Comparison of ENCODE assay signal across 21 cellular contexts in genomic region chr16:67215690-67216089, GRCh38. TPM values are rescaled to one million over a fixed set of nuclear protein-coding genes. Genes with fewer than 3 reads are reported as not detected.
A peak's percentile ranks its signal among the peaks of the same experiment; 100 is the strongest.
DNase-seq lines count a peak whose midpoint lies in the region; ATAC-seq, FAIRE-seq and TF ChIP-seq lines count a peak whose summit lies in the region.
"Had no signal": no experiment of that assay in that cellular context is flagged by ENCODE, and none has a peak within 500 bp of the region (broad histone marks: within the 10 kb centered on the region; RNA-seq: fewer than 3 reads in every experiment).

No MANE protein-coding gene starts in this region.

- TF ChIP-seq CTCF in HCT116 (IDR thresholded peaks at IDR 0.05 in 2 of 3, conservative IDR thresholded peaks at IDR 0.05 in 1 of 3; ENCODE audit: borderline replicate concordance in 1 of 3, insufficient read depth in 1 of 3, low read depth in 2 of 3, low read length in 2 of 3) (no peak), K562 (IDR thresholded peaks at IDR 0.05 in 2 of 3, conservative IDR thresholded peaks at IDR 0.05 in 1 of 3; ENCODE audit: insufficient read depth in 2 of 3, low read depth in 1 of 3, low read length in 3 of 3) (no peak)

- H3K79me2 ChIP-seq in HCT116 (ENCODE audit: insufficient read depth, low read length): no peaks in the 10 kb centered on the region
- H3K79me2 ChIP-seq in K562 (ENCODE audit: control insufficient read depth, insufficient read depth, low read length): no peaks in the 10 kb centered on the region
- H3K79me2 ChIP-seq in mesendoderm (ENCODE audit: control insufficient read depth, insufficient read depth, low read length): no peaks in the 10 kb centered on the region

- BruUV-seq in HCT116 (replicated peaks; lab: Mats Ljungman, UMichigan) (no TSS peak), K562 (replicated peaks; lab: Mats Ljungman, UMichigan) (no TSS peak)

- POLR2A ChIA-PET in HCT116 (lab: Charles Lee): no interaction called here
- POLR2A ChIA-PET in K562 (lab: Yijun Ruan, JAX): interaction anchor here (0.7 to 2.4 kb wide), 2 partner anchors 10 to 11 kb away, joined by 3 to 9 read pairs; partner anchors contain the start of gene TMEM208

- H3K9ac ChIP-seq in HCT116 (ENCODE audit: low read length): no peak overlapping the region
- H3K9ac ChIP-seq in K562 (ENCODE audit: insufficient read depth in 1 of 2, low read depth in 2 of 2, low read length in 2 of 2): peak overlapping the region in 1 of 2 experiments; percentile 75; a peak in 1 of 4 replicates
- no peak overlapping the region for H3K9ac ChIP-seq in mesendoderm (ENCODE audit: low read length)
- H3K9ac ChIP-seq: SK-N-SH had no signal

- H3K23ac ChIP-seq in mesendoderm (ENCODE audit: low read length): no peak overlapping the region

- H2BK5ac ChIP-seq in mesendoderm (ENCODE audit: low read length): no peak overlapping the region

- peaks cover 16% of the 10 kb centered on the region for H3K4me1 Mint-ChIP-seq in T-helper 1 cell treated with Interleukin-12 subunit alpha and Interleukin-12 subunit beta and Interleukin-4 antibody, amounts not matched to agents 30 μg/mL and 1 μg/mL, for 36 hours (ENCODE audit: low read depth)

- no peak for TF ChIP-seq EP300 in K562 (IDR thresholded peaks at IDR 0.05; ENCODE audit: low read length)

- H3K4me3 ChIP-seq in HCT116 (replicated peaks in 1 of 2; ENCODE audit: low read depth in 1 of 2, low read length in 2 of 2) (no peak overlapping the region), K562 (no peak overlapping the region), mesendoderm (ENCODE audit: low read length) (no peak overlapping the region)

- H3K9me1 ChIP-seq in K562 (ENCODE audit: control insufficient read depth, insufficient read depth, low read length): no peaks in the 10 kb centered on the region

- TF ChIP-seq POLR2A in HCT116 (IDR thresholded peaks at IDR 0.05; ENCODE audit: borderline replicate concordance, extremely low read depth, insufficient read depth, insufficient read length) (no peak), K562 (conservative IDR thresholded peaks at IDR 0.05) (no peak)

- DNase-seq in T-helper 1 cell (no peak), HCT116 (ENCODE audit: low read depth, low spot score) (no peak), K562 (ENCODE audit: extremely low read depth in 1 of 4, low spot score in 3 of 4) (peak in 1 of 4 experiments; percentile 45), mesendoderm (peak; percentile 35)
- DNase-seq: BE2C; Calu3; CD4-positive, alpha-beta T cell; Karpas-422; NCI-H1105 treated with DMSO at 0.1 percent for 48 hours; NCI-H187 treated with DMSO at 0.1 percent for 48 hours; NCI-H2171; NCI-H446 treated with DMSO at 0.1 percent for 48 hours; OCI-M1; SK-N-SH had no signal

- no peaks in the 10 kb centered on the region for H3K9me2 ChIP-seq in HCT116 (ENCODE audit: insufficient read depth)
- H3K9me2 ChIP-seq: SK-N-SH had no signal

- H4K20me1 ChIP-seq in HCT116 (ENCODE audit: insufficient read depth) (no peaks in the 10 kb centered on the region), K562 (replicated peaks; ENCODE audit: control insufficient read depth, insufficient read depth, low read length) (no peaks in the 10 kb centered on the region)

- no peak overlapping the region for H3K27ac ChIP-seq in HCT116 (ENCODE audit: low read depth, low read length)
- H3K27ac ChIP-seq in K562 (ENCODE audit: extremely low read depth, low read depth, low read length): no peak overlapping the region
- no peak overlapping the region for H3K27ac ChIP-seq in mesendoderm (ENCODE audit: low read depth, low read length)
- H3K27ac ChIP-seq: 22Rv1 had no signal

- H2AFZ ChIP-seq in HCT116 (ENCODE audit: low read depth, low read length, poor library complexity, severe bottlenecking) (no peak overlapping the region), K562 (ENCODE audit: low read depth, low read length) (0 out of 2 replicates have a peak overlapping the region, but pooled peaks have one; percentile 26)

- peak overlapping the region; percentile 26 for H3K27ac Mint-ChIP-seq in T-helper 1 cell treated with Interleukin-12 subunit alpha and Interleukin-12 subunit beta and Interleukin-4 antibody, amounts not matched to agents 30 μg/mL and 1 μg/mL, for 36 hours
- H3K27ac Mint-ChIP-seq: CD4-positive, alpha-beta T cell had no signal

- H4K8ac ChIP-seq in mesendoderm (ENCODE audit: low read depth, low read length): no peak overlapping the region

- H3K27me3 Mint-ChIP-seq in T-helper 1 cell treated with Interleukin-12 subunit alpha and Interleukin-12 subunit beta and Interleukin-4 antibody, amounts not matched to agents 30 μg/mL and 1 μg/mL, for 36 hours (ENCODE audit: low read depth): no peaks in the 10 kb centered on the region
- H3K27me3 Mint-ChIP-seq: CD4-positive, alpha-beta T cell had no signal

- no peak overlapping the region for H3K4me3 Mint-ChIP-seq in T-helper 1 cell treated with Interleukin-12 subunit alpha and Interleukin-12 subunit beta and Interleukin-4 antibody, amounts not matched to agents 30 μg/mL and 1 μg/mL, for 36 hours
- H3K4me3 Mint-ChIP-seq: CD4-positive, alpha-beta T cell had no signal

- no peak overlapping the region for H2AK5ac ChIP-seq in mesendoderm (ENCODE audit: low read length)

- no peak for TF ChIP-seq RAD21 in HCT116 (IDR thresholded peaks at IDR 0.05; ENCODE audit: low read depth)
- no peak for TF ChIP-seq RAD21 in K562 (CRISPR knock-in tag; conservative IDR thresholded peaks at IDR 0.05 in 1 of 2, IDR thresholded peaks at IDR 0.05 in 1 of 2)

- H2BK15ac ChIP-seq in mesendoderm (replicated peaks; ENCODE audit: low read depth): no peak overlapping the region

- H3K56ac ChIP-seq in mesendoderm (ENCODE audit: low read length): no peak overlapping the region

- CTCF ChIA-PET in HCT116 (lab: Charles Lee): interaction anchor here (1.3 kb wide), 1 partner anchor 17 kb away, joined by 3 read pairs; the partner anchor contains the start of gene ELMO3
- CTCF ChIA-PET in K562 (lab: Yijun Ruan, JAX; ENCODE audit: low intra/inter-chr PET ratio): no interaction called here

- H3K9me3 ChIP-seq in HCT116 (ENCODE audit: control insufficient read depth in 1 of 2, insufficient read depth in 1 of 2, low read depth in 1 of 2, low read length in 2 of 2): no peaks in the 10 kb centered on the region
- H3K9me3 ChIP-seq in K562 (replicated peaks; ENCODE audit: control insufficient read depth, insufficient read depth, low read depth, low read length): no peaks in the 10 kb centered on the region
- H3K9me3 ChIP-seq: BE2C, SK-N-SH had no signal

- no peak overlapping the region for H3K18ac ChIP-seq in mesendoderm (ENCODE audit: low read length)

- H3K27me3 ChIP-seq in HCT116 (ENCODE audit: insufficient read depth, low read length) (no peaks in the 10 kb centered on the region), K562 (ENCODE audit: control insufficient read depth in 2 of 2, insufficient read depth in 2 of 2, low read length in 2 of 2) (no peaks in the 10 kb centered on the region), mesendoderm (ENCODE audit: insufficient read depth, low read length, poor library complexity) (no peaks in the 10 kb centered on the region)
- H3K27me3 ChIP-seq: BE2C had no signal

- H3K4ac ChIP-seq in mesendoderm (ENCODE audit: low read depth, low read length): no peak overlapping the region

- H3K9me3 Mint-ChIP-seq in T-helper 1 cell treated with Interleukin-12 subunit alpha and Interleukin-12 subunit beta and Interleukin-4 antibody, amounts not matched to agents 30 μg/mL and 1 μg/mL, for 36 hours: no peaks in the 10 kb centered on the region
- H3K9me3 Mint-ChIP-seq: CD4-positive, alpha-beta T cell had no signal

- WGBS in K562 (ENCODE audit: insufficient coverage, low coverage, missing lambda C conversion rate): 62% methylated on average over 5 of the region's 5 CpGs
- WGBS in mesendoderm (ENCODE audit: extremely low coverage, insufficient coverage, low lambda C conversion rate): no CpG with 5 or more reads among the region's 5 CpGs

- ATAC-seq in HCT116 (peak; percentile 41; the same call in 1 of the 2 replicates), K562 (no peak), HG02642 (IDR thresholded peaks at IDR 0.05; ENCODE audit: poor library complexity, unreplicated experiment) (no peak), GM21737 (IDR thresholded peaks at IDR 0.05; ENCODE audit: unreplicated experiment) (no peak), GM19324 (IDR thresholded peaks at IDR 0.05; ENCODE audit: low FRiP score, unreplicated experiment) (no peak)

- RAD21 ChIA-PET in HCT116 (lab: Charles Lee; ENCODE audit: low non-redundant PET in 1 of 2, low total read pairs in 2 of 2, uncharacterized antibody in 2 of 2, unreplicated experiment in 2 of 2): no interaction called here

- no peak overlapping the region for H4K5ac ChIP-seq in mesendoderm (ENCODE audit: low read length)

- in situ Hi-C loops in K562 (cut with MboI): no loop called here

- intact Hi-C loops in HCT116 (cut with micrococcal nuclease) (no loop called here), K562 (cut with micrococcal nuclease) (no loop called here)

- H3K4me1 ChIP-seq in HCT116 (ENCODE audit: control insufficient read depth in 1 of 2, insufficient read depth in 2 of 2, low read length in 2 of 2) (peaks cover 0 to 8% of the 10 kb centered on the region in 2 experiments; a peak in 2 of 4 replicates), K562 (replicated peaks in 1 of 2; ENCODE audit: control insufficient read depth in 2 of 2, insufficient read depth in 2 of 2, low read length in 2 of 2) (peaks cover 20 to 26% of the 10 kb centered on the region in 2 experiments), mesendoderm (ENCODE audit: control insufficient read depth, low read depth, low read length) (no peaks in the 10 kb centered on the region)

- H3K36me3 Mint-ChIP-seq in T-helper 1 cell treated with Interleukin-12 subunit alpha and Interleukin-12 subunit beta and Interleukin-4 antibody, amounts not matched to agents 30 μg/mL and 1 μg/mL, for 36 hours (ENCODE audit: low read depth): no peaks in the 10 kb centered on the region

- no peak overlapping the region for H3K4me2 ChIP-seq in HCT116 (ENCODE audit: low read length)
- no peak overlapping the region for H3K4me2 ChIP-seq in K562 (ENCODE audit: insufficient read depth, low read length)
- no peak overlapping the region for H3K4me2 ChIP-seq in mesendoderm (ENCODE audit: low read length)
- H3K4me2 ChIP-seq: SK-N-SH had no signal

- FAIRE-seq in K562 (lab: Jason Lieb, UNC): no peak

- no peak overlapping the region for H2BK120ac ChIP-seq in mesendoderm (ENCODE audit: low read depth, low read length)

- H3K79me1 ChIP-seq in mesendoderm (ENCODE audit: low read length): no peaks in the 10 kb centered on the region

- H3K36me3 ChIP-seq in HCT116 (ENCODE audit: control insufficient read depth in 1 of 2, insufficient read depth in 2 of 2, low read length in 2 of 2) (no peaks in the 10 kb centered on the region), K562 (ENCODE audit: control insufficient read depth, insufficient read depth, low read length) (no peaks in the 10 kb centered on the region), mesendoderm (ENCODE audit: control insufficient read depth, insufficient read depth, low read length) (no peaks in the 10 kb centered on the region)
- H3K36me3 ChIP-seq: BE2C had no signal

RNA-seq across cellular contexts. Expression of gene TMEM208, which starts 11.2 kb away (rescaled TPM):
- 36.1 TPM for total RNA-seq in HCT116 (2021; ENCODE audit: unreplicated experiment)
- polyA plus RNA-seq in HCT116 (2012): 40.8 and 44.3 TPM in 2 replicates
- 63.5 and 134 TPM in 2 replicates for total RNA-seq in K562 (2011; cell fraction: chromatin; rRNA removed; ENCODE audit: low replicate concordance)
- total RNA-seq in K562 (2011; cell fraction: nucleolus; rRNA removed): 154 and 182 TPM in 2 replicates
- total RNA-seq in K562 (2011; cell fraction: nucleoplasm; rRNA removed): 105 and 122 TPM in 2 replicates
- 43.6 and 46.8 TPM in 2 replicates for total RNA-seq in K562 (2014; rRNA removed)
- 25.2 and 31.8 TPM in 2 replicates for total RNA-seq in K562 (2014; rRNA removed; fragmentation: Illumina TruSeq; extraction: Trizol)
- total RNA-seq in K562 (2015; rRNA removed; fragmentation: Illumina TruSeq; extraction: Trizol): 33.3 and 37.4 TPM in 2 replicates
- 46.5 and 54.3 TPM in 2 replicates for total RNA-seq in K562 (2021)
- 55.8 and 67.8 TPM in 2 replicates for polyA plus RNA-seq in K562 (2011; rRNA removed)
- 113 and 129 TPM in 2 replicates for polyA plus RNA-seq in K562 (2011; cell fraction: cytosol; rRNA removed)
- polyA plus RNA-seq in K562 (2011; cell fraction: nucleus; rRNA removed): 65.0 and 95.7 TPM in 2 replicates
- polyA plus RNA-seq in K562 (2012): 48.4 and 51.3 TPM in 2 replicates
- polyA plus RNA-seq in K562 (2014; fragmentation: Illumina TruSeq; extraction: Trizol): 54.1 and 61.7 TPM in 2 replicates
- polyA plus RNA-seq in K562 (2014; fragmentation: Nextera tagmentation; extraction: Ambion mirVana): 100 to 1,000 TPM; 233 to 239 TPM
- 64.4 and 72.6 TPM in 2 replicates for polyA plus RNA-seq in K562 (2014; rRNA removed)
- polyA minus RNA-seq in K562 (2011; rRNA and poly(A)+ RNA removed): 48.1 and 54.8 TPM in 2 replicates
- 21.3 and 27.6 TPM in 2 replicates for polyA minus RNA-seq in K562 (2011; cell fraction: cytosol; rRNA and poly(A)+ RNA removed)
- polyA minus RNA-seq in K562 (2011; cell fraction: nucleus; rRNA and poly(A)+ RNA removed): 32.0 and 42.5 TPM in 2 replicates
- 37.1 TPM for polyA plus RNA-seq in mesendoderm (2013, experiment 1 of 2)
- 34.1 TPM for polyA plus RNA-seq in mesendoderm (2013, experiment 2 of 2)

RNA-seq across cellular contexts. Expression of gene ELMO3, which starts 16.8 kb away (rescaled TPM):
- total RNA-seq in HCT116 (2021; ENCODE audit: unreplicated experiment) (45.8 TPM), K562 (2014; rRNA removed) (1.9 and 3.1 TPM in 2 replicates), K562 (2014; rRNA removed; fragmentation: Illumina TruSeq; extraction: Trizol) (0.48 and 0.58 TPM in 2 replicates), K562 (2015; rRNA removed; fragmentation: Illumina TruSeq; extraction: Trizol) (1.5 and 1.7 TPM in 2 replicates), K562 (2021) (3.9 and 4.6 TPM in 2 replicates)
- polyA plus RNA-seq in HCT116 (2012): 53.4 and 60.6 TPM in 2 replicates
- 12.1 and 42.9 TPM in 2 replicates for total RNA-seq in K562 (2011; cell fraction: chromatin; rRNA removed; ENCODE audit: low replicate concordance)
- total RNA-seq in K562 (2011; cell fraction: nucleolus; rRNA removed): 32.0 and 40.1 TPM in 2 replicates
- total RNA-seq in K562 (2011; cell fraction: nucleoplasm; rRNA removed): 12.4 and 17.4 TPM in 2 replicates
- polyA plus RNA-seq in K562 (2011; rRNA removed) (2.5 and 4.0 TPM in 2 replicates), K562 (2014; fragmentation: Illumina TruSeq; extraction: Trizol) (0.82 and 1.3 TPM in 2 replicates), K562 (2014; fragmentation: Nextera tagmentation; extraction: Ambion mirVana) (under 1 TPM; 0.04 to 0.06 TPM), K562 (2014; rRNA removed) (5.1 and 5.2 TPM in 2 replicates)
- 2.2 and 3.1 TPM in 2 replicates for polyA plus RNA-seq in K562 (2011; cell fraction: cytosol; rRNA removed)
- 35.2 and 59.8 TPM in 2 replicates for polyA plus RNA-seq in K562 (2011; cell fraction: nucleus; rRNA removed)
- 3.7 and 5.7 TPM in 2 replicates for polyA plus RNA-seq in K562 (2012)
- 0.51 and 0.53 TPM in 2 replicates for polyA minus RNA-seq in K562 (2011; rRNA and poly(A)+ RNA removed)
- 0.57 and 1.3 TPM in 2 replicates for polyA minus RNA-seq in K562 (2011; cell fraction: cytosol; rRNA and poly(A)+ RNA removed)
- polyA minus RNA-seq in K562 (2011; cell fraction: nucleus; rRNA and poly(A)+ RNA removed): 5.8 and 7.3 TPM in 2 replicates
- polyA plus RNA-seq in mesendoderm (2013, experiment 1 of 2): 2.1 TPM
- polyA plus RNA-seq in mesendoderm (2013, experiment 2 of 2): 2.1 TPM

RNA-seq across cellular contexts. Expression of gene E2F4, which starts 23.7 kb away (rescaled TPM):
- total RNA-seq in HCT116 (2021; ENCODE audit: unreplicated experiment): 114 TPM
- 92.8 and 99.8 TPM in 2 replicates for polyA plus RNA-seq in HCT116 (2012)
- total RNA-seq in K562 (2011; cell fraction: chromatin; rRNA removed; ENCODE audit: low replicate concordance): 211 and 651 TPM in 2 replicates
- 388 and 435 TPM in 2 replicates for total RNA-seq in K562 (2011; cell fraction: nucleolus; rRNA removed)
- total RNA-seq in K562 (2011; cell fraction: nucleoplasm; rRNA removed): 240 and 280 TPM in 2 replicates
- 109 and 145 TPM in 2 replicates for total RNA-seq in K562 (2014; rRNA removed)
- 52.8 and 64.0 TPM in 2 replicates for total RNA-seq in K562 (2014; rRNA removed; fragmentation: Illumina TruSeq; extraction: Trizol)
- 105 and 106 TPM in 2 replicates for total RNA-seq in K562 (2015; rRNA removed; fragmentation: Illumina TruSeq; extraction: Trizol)
- total RNA-seq in K562 (2021): 114 and 115 TPM in 2 replicates
- 83.4 and 101 TPM in 2 replicates for polyA plus RNA-seq in K562 (2011; rRNA removed)
- 110 and 215 TPM in 2 replicates for polyA plus RNA-seq in K562 (2011; cell fraction: cytosol; rRNA removed)
- 277 and 411 TPM in 2 replicates for polyA plus RNA-seq in K562 (2011; cell fraction: nucleus; rRNA removed)
- polyA plus RNA-seq in K562 (2012): 96.3 and 105 TPM in 2 replicates
- 127 and 129 TPM in 2 replicates for polyA plus RNA-seq in K562 (2014; fragmentation: Illumina TruSeq; extraction: Trizol)
- 10 to 100 TPM in 1 of 2 experiments, 1 to 10 TPM in 1; 9.7 to 18.9 TPM for polyA plus RNA-seq in K562 (2014; fragmentation: Nextera tagmentation; extraction: Ambion mirVana)
- polyA plus RNA-seq in K562 (2014; rRNA removed): 139 and 150 TPM in 2 replicates
- 61.7 and 80.1 TPM in 2 replicates for polyA minus RNA-seq in K562 (2011; rRNA and poly(A)+ RNA removed)
- polyA minus RNA-seq in K562 (2011; cell fraction: cytosol; rRNA and poly(A)+ RNA removed): 51.9 and 58.9 TPM in 2 replicates
- 108 and 112 TPM in 2 replicates for polyA minus RNA-seq in K562 (2011; cell fraction: nucleus; rRNA and poly(A)+ RNA removed)
- 55.3 TPM for polyA plus RNA-seq in mesendoderm (2013, experiment 1 of 2)
- polyA plus RNA-seq in mesendoderm (2013, experiment 2 of 2): 56.0 TPM

RNA-seq across cellular contexts. Expression of gene EXOC3L1, which starts 25.8 kb away (rescaled TPM):
- total RNA-seq in HCT116 (2021; ENCODE audit: unreplicated experiment) (0.30 TPM), K562 (2014; rRNA removed) (0.12 TPM in 1 of 2 replicates, not detected in the other), K562 (2014; rRNA removed; fragmentation: Illumina TruSeq; extraction: Trizol) (not detected in 2 replicates), K562 (2015; rRNA removed; fragmentation: Illumina TruSeq; extraction: Trizol) (not detected in 2 replicates), K562 (2021) (not detected in 2 replicates)
- polyA plus RNA-seq in HCT116 (2012): 0.14 and 0.16 TPM in 2 replicates
- total RNA-seq in K562 (2011; cell fraction: chromatin; rRNA removed; ENCODE audit: low replicate concordance): not detected in 2 replicates
- not detected in 2 replicates for total RNA-seq in K562 (2011; cell fraction: nucleolus; rRNA removed)
- not detected in 2 replicates for total RNA-seq in K562 (2011; cell fraction: nucleoplasm; rRNA removed)
- polyA plus RNA-seq in K562 (2011; rRNA removed) (0.08 TPM in 1 of 2 replicates, not detected in the other), K562 (2014; fragmentation: Illumina TruSeq; extraction: Trizol) (not detected in 2 replicates), K562 (2014; fragmentation: Nextera tagmentation; extraction: Ambion mirVana) (not detected), K562 (2014; rRNA removed) (not detected in 2 replicates)
- 0.04 and 0.12 TPM in 2 replicates for polyA plus RNA-seq in K562 (2011; cell fraction: cytosol; rRNA removed)
- polyA plus RNA-seq in K562 (2011; cell fraction: nucleus; rRNA removed): 0.11 TPM in 1 of 2 replicates, not detected in the other
- polyA plus RNA-seq in K562 (2012): 0.10 and 0.11 TPM in 2 replicates
- polyA minus RNA-seq in K562 (2011; rRNA and poly(A)+ RNA removed): not detected in 2 replicates
- not detected in 2 replicates for polyA minus RNA-seq in K562 (2011; cell fraction: cytosol; rRNA and poly(A)+ RNA removed)
- polyA minus RNA-seq in K562 (2011; cell fraction: nucleus; rRNA and poly(A)+ RNA removed): not detected in 2 replicates
- 0.95 TPM for polyA plus RNA-seq in mesendoderm (2013, experiment 1 of 2)
- polyA plus RNA-seq in mesendoderm (2013, experiment 2 of 2): 0.94 TPM
- total RNA-seq: CD4-positive, alpha-beta T cell; H4 had no signal
- polyA plus RNA-seq: AG04450 had no signal

RNA-seq across cellular contexts. Expression of gene FHOD1, which starts 31.6 kb away (rescaled TPM):
- 69.2 TPM for total RNA-seq in HCT116 (2021; ENCODE audit: unreplicated experiment)
- 46.5 and 50.2 TPM in 2 replicates for polyA plus RNA-seq in HCT116 (2012)
- 215 and 563 TPM in 2 replicates for total RNA-seq in K562 (2011; cell fraction: chromatin; rRNA removed; ENCODE audit: low replicate concordance)
- total RNA-seq in K562 (2011; cell fraction: nucleolus; rRNA removed): 341 and 352 TPM in 2 replicates
- 210 and 234 TPM in 2 replicates for total RNA-seq in K562 (2011; cell fraction: nucleoplasm; rRNA removed)
- total RNA-seq in K562 (2014; rRNA removed): 47.9 and 57.6 TPM in 2 replicates
- 16.2 and 26.9 TPM in 2 replicates for total RNA-seq in K562 (2014; rRNA removed; fragmentation: Illumina TruSeq; extraction: Trizol)
- total RNA-seq in K562 (2015; rRNA removed; fragmentation: Illumina TruSeq; extraction: Trizol): 21.1 and 21.8 TPM in 2 replicates
- total RNA-seq in K562 (2021): 113 and 126 TPM in 2 replicates
- 32.3 and 65.2 TPM in 2 replicates for polyA plus RNA-seq in K562 (2011; rRNA removed)
- 33.8 and 42.7 TPM in 2 replicates for polyA plus RNA-seq in K562 (2011; cell fraction: cytosol; rRNA removed)
- 385 and 440 TPM in 2 replicates for polyA plus RNA-seq in K562 (2011; cell fraction: nucleus; rRNA removed)
- 73.5 and 82.7 TPM in 2 replicates for polyA plus RNA-seq in K562 (2012)
- 48.2 and 49.9 TPM in 2 replicates for polyA plus RNA-seq in K562 (2014; fragmentation: Illumina TruSeq; extraction: Trizol)
- 10 to 100 TPM; 18.7 to 19.2 TPM for polyA plus RNA-seq in K562 (2014; fragmentation: Nextera tagmentation; extraction: Ambion mirVana)
- 63.0 and 63.7 TPM in 2 replicates for polyA plus RNA-seq in K562 (2014; rRNA removed)
- polyA minus RNA-seq in K562 (2011; rRNA and poly(A)+ RNA removed): 19.6 and 21.8 TPM in 2 replicates
- 36.4 and 51.4 TPM in 2 replicates for polyA minus RNA-seq in K562 (2011; cell fraction: cytosol; rRNA and poly(A)+ RNA removed)
- 49.3 and 53.6 TPM in 2 replicates for polyA minus RNA-seq in K562 (2011; cell fraction: nucleus; rRNA and poly(A)+ RNA removed)
- 37.1 TPM for polyA plus RNA-seq in mesendoderm (2013, experiment 1 of 2)
- polyA plus RNA-seq in mesendoderm (2013, experiment 2 of 2): 37.3 TPM
